In the genomic region with DNA sequence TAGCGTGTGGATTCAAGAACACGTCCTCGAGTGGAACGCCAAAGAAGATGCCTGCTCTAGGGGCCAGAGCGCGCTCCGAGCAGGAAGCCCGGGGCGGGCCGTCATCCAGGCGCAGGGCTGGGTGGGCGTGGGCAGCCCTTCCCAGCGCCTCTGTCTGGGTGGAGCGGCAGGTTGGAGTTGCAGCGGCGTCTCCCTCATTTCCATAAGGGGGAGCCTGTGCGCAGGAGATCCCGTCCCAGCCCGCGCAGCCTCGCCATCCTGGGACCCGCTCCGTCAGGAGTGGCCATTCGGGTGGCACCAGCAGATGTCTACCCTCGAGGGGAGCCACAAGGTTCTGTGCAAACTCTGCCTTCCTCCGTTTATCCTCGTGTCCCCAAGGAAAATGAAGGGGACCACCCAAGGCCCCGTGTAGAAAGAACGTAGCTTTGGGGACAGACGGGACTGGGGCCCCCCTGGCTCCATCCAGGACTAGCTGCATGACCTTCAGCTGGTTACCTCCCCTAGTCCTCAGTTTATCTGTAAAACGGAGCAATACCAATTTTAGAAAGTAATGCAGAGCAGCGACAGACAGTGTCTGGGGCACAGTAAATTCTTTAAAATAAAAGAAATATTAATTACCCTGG, we compare ENCODE assay signal across 10 cellular contexts.
DNase-seq lines count a peak whose midpoint lies in the region; ATAC-seq and TF ChIP-seq lines count a peak whose summit lies in the region.
"Had no signal": no experiment of that assay in that cellular context is flagged by ENCODE, and none has a peak within 500 bp of the region (broad histone marks: within the 10 kb centered on the region; RNA-seq: fewer than 3 reads in every experiment).

No MANE protein-coding gene starts in this region.

- intact Hi-C loops in lower lobe of right lung (cut with DNase I), result no loop called here
- intact Hi-C loops in CD4-positive, alpha-beta T cell (cut with DNase I, micrococcal nuclease), result no loop called here

- H3K27ac ChIP-seq in coronary artery (no peak overlapping the region), lower lobe of right lung (no peak overlapping the region)
- no peak overlapping the region for H3K27ac ChIP-seq in CD4-positive, alpha-beta T cell (ENCODE audit: low read depth, low read length)

- POLR2A ChIA-PET in CD4-positive, alpha-beta T cell (lab: Charles Lee), result no interaction called here

- H3K4me1 ChIP-seq in lower lobe of right lung, result peaks cover 25% of the 10 kb centered on the region

- TF ChIP-seq CTCF in coronary artery (IDR thresholded peaks at IDR 0.05) (peak; percentile 18), lower lobe of right lung (IDR thresholded peaks at IDR 0.05) (peak; percentile 53)
- no peak for TF ChIP-seq CTCF in CD4-positive, alpha-beta T cell (IDR thresholded peaks at IDR 0.05)

- no peaks in the 10 kb centered on the region for H3K9me3 ChIP-seq in lower lobe of right lung
- H3K9me3 ChIP-seq in CD4-positive, alpha-beta T cell (ENCODE audit: control insufficient read depth, low read length), result no peaks in the 10 kb centered on the region

- H3K36me3 ChIP-seq in lower lobe of right lung, result no peaks in the 10 kb centered on the region

- no peaks in the 10 kb centered on the region for H3K4me1 Mint-ChIP-seq in CD4-positive, alpha-beta T cell (ENCODE audit: low read depth)

- no peak overlapping the region for H3K4me3 Mint-ChIP-seq in CD4-positive, alpha-beta T cell
- H3K4me3 Mint-ChIP-seq: activated B cell treated with CpG ODN at 0.5 μM for 24 hours, B cell had no signal

- no peaks in the 10 kb centered on the region for H3K36me3 Mint-ChIP-seq in CD4-positive, alpha-beta T cell (ENCODE audit: low read depth)

- no peaks in the 10 kb centered on the region for H3K9me3 Mint-ChIP-seq in CD4-positive, alpha-beta T cell
- H3K9me3 Mint-ChIP-seq: activated B cell treated with CpG ODN at 0.5 μM for 24 hours had no signal

- ATAC-seq in lower lobe of right lung (peak; percentile 83 to 91), HG03175 (IDR thresholded peaks at IDR 0.05; ENCODE audit: unreplicated experiment) (no peak), HG02973 (IDR thresholded peaks at IDR 0.05; ENCODE audit: unreplicated experiment) (no peak)
- no peak for ATAC-seq in CD4-positive, alpha-beta T cell (ENCODE audit: poor library complexity)

- DNase-seq in NCI-H1417 (lab: John Stamatoyannopoulos, UW) (peak in 2 of 3 experiments; percentile 12 to 53), NCI-H1417 treated with DMSO at 0.1 percent for 48 hours (lab: John Stamatoyannopoulos, UW) (no peak), NCI-H2171 treated with DMSO at 0.1 percent for 48 hours (lab: John Stamatoyannopoulos, UW) (peak; percentile 59), coronary artery (ENCODE audit: low spot score) (peak; percentile 70), lower lobe of right lung (peak; percentile 61)
- DNase-seq in CD4-positive, alpha-beta T cell, result no peak
- DNase-seq: activated B cell treated with CpG ODN at 0.5 μM for 24 hours had no signal

- H3K27me3 Mint-ChIP-seq in CD4-positive, alpha-beta T cell, result peaks cover 49% of the 10 kb centered on the region

- H3K27ac Mint-ChIP-seq in CD4-positive, alpha-beta T cell, result no peak overlapping the region
- H3K27ac Mint-ChIP-seq: activated B cell treated with CpG ODN at 0.5 μM for 24 hours, B cell had no signal

- CTCF ChIA-PET in CD4-positive, alpha-beta T cell (lab: Charles Lee), result no interaction called here

- H3K27me3 ChIP-seq in lower lobe of right lung (ENCODE audit: low read depth), result no peaks in the 10 kb centered on the region
- no peaks in the 10 kb centered on the region for H3K27me3 ChIP-seq in CD4-positive, alpha-beta T cell (ENCODE audit: control insufficient read depth, insufficient read depth, low read length)

- H3K4me3 ChIP-seq in coronary artery, result peak overlapping the region; percentile 40
- peak overlapping the region; percentile 24 for H3K4me3 ChIP-seq in lower lobe of right lung

Comparison
In these comparisons a context has a peak if more than half of its experiments do, and no peak if none do; other contexts are left out.
1. DNase-seq: peak in NCI-H1417 (2 of 3), NCI-H2171 treated with DMSO at 0.1 percent for 48 hours (single experiment), coronary artery (single experiment) and lower lobe of right lung (single experiment); none in NCI-H1417 treated with DMSO at 0.1 percent for 48 hours (single experiment) and CD4-positive, alpha-beta T cell (0 of 10).
2. ATAC-seq: peak in lower lobe of right lung (2 of 2); none in HG03175 (single experiment), HG02973 (single experiment) and CD4-positive, alpha-beta T cell (single experiment).